Comparison of ENCODE assay signal across 20 cellular contexts in genomic region chr14:65991124-65991523, GRCh38.
DNase-seq lines count a peak whose midpoint lies in the region; ATAC-seq and FAIRE-seq lines count a peak whose summit lies in the region.
"Had no signal": no experiment of that assay in that cellular context is flagged by ENCODE, and none has a peak within 500 bp of the region (broad histone marks: within the 10 kb centered on the region; RNA-seq: fewer than 3 reads in every experiment).

No MANE protein-coding gene starts in this region.

- H3K9me3 Mint-ChIP-seq in activated CD4-positive, alpha-beta T cell treated with anti-CD3 and anti-CD28 coated beads, Interleukin-2, amount 10 ng/mL, durations not matched to agents 24 days and 14 days, result peaks cover 25% of the 10 kb centered on the region
- H3K9me3 Mint-ChIP-seq: CD8-positive, alpha-beta memory T cell had no signal

- intact Hi-C loops in activated CD4-positive, alpha-beta T cell treated with anti-CD3 and anti-CD28 coated beads, Interleukin-2, amount 10 ng/mL, durations not matched to agents 24 days and 14 days (cut with micrococcal nuclease), result no loop called here

- ATAC-seq in HG03196 (IDR thresholded peaks at IDR 0.05; ENCODE audit: unreplicated experiment) (no peak), GM19467 (IDR thresholded peaks at IDR 0.05; ENCODE audit: unreplicated experiment) (no peak)
- ATAC-seq: GM12878, HepG2 had no signal

- no peak for FAIRE-seq in small intestine (lab: Jason Lieb, UNC)
- FAIRE-seq: A204.1, GM12878, HepG2 had no signal

- peak overlapping the region; percentile 34 for H3K27ac Mint-ChIP-seq in activated CD4-positive, alpha-beta T cell treated with anti-CD3 and anti-CD28 coated beads, Interleukin-2, amount 10 ng/mL, durations not matched to agents 24 days and 14 days

- H3K4me3 Mint-ChIP-seq in activated CD4-positive, alpha-beta T cell treated with anti-CD3 and anti-CD28 coated beads, Interleukin-2, amount 10 ng/mL, durations not matched to agents 24 days and 14 days, result no peak overlapping the region
- H3K4me3 Mint-ChIP-seq: CD8-positive, alpha-beta memory T cell had no signal

- H3K36me3 ChIP-seq in small intestine (ENCODE audit: control insufficient read depth in 2 of 2, insufficient read depth in 2 of 2, low read length in 2 of 2), result no peaks in the 10 kb centered on the region
- H3K36me3 ChIP-seq: BLaER1 had no signal

- H3K27me3 ChIP-seq in small intestine (ENCODE audit: control insufficient read depth in 2 of 2, insufficient read depth in 2 of 2, low read length in 2 of 2), result no peaks in the 10 kb centered on the region
- H3K27me3 ChIP-seq: BLaER1 had no signal

- peaks cover 29% of the 10 kb centered on the region for H3K4me1 Mint-ChIP-seq in activated CD4-positive, alpha-beta T cell treated with anti-CD3 and anti-CD28 coated beads, Interleukin-2, amount 10 ng/mL, durations not matched to agents 24 days and 14 days

- no peaks in the 10 kb centered on the region for H3K4me1 ChIP-seq in small intestine (ENCODE audit: control insufficient read depth in 2 of 2, insufficient read depth in 1 of 2, low read depth in 1 of 2, low read length in 1 of 2)

- WGBS in small intestine, 3 donors, result 53 to 79% (median 66%) methylated on average over 2 of the region's 2 CpGs

- no peak for DNase-seq in activated CD4-positive, alpha-beta T cell treated with anti-CD3 and anti-CD28 coated beads, Interleukin-2, amount 10 ng/mL, durations not matched to agents 24 days and 14 days
- DNase-seq in activated CD4-positive, alpha-beta T cell treated with anti-CD3 and anti-CD28 coated beads for 4 hours, result no peak
- DNase-seq in NCI-H524 (lab: John Stamatoyannopoulos, UW) (peak; percentile 94 to 98), globus pallidus (ENCODE audit: low spot score) (peak; percentile 7), small intestine (peak; percentile 5), glomerular visceral epithelial cell (ENCODE audit: extremely low spot score) (no peak)
- DNase-seq: CD8-positive, alpha-beta memory T cell; GDM1; GOT3; NCI-H1436; NCI-H2029 treated with DMSO at 0.1 percent for 48 hours; NCI-H510A; SIG-M5 had no signal

- no peak overlapping the region for H3K27ac ChIP-seq in small intestine (ENCODE audit: low read depth in 1 of 2, low read length in 1 of 2)
- H3K27ac ChIP-seq: BLaER1, KMS-11 had no signal

- no peaks in the 10 kb centered on the region for H3K9me3 ChIP-seq in small intestine (ENCODE audit: control insufficient read depth, low read depth)
- H3K9me3 ChIP-seq: BLaER1 had no signal

- no peak overlapping the region for H3K4me3 ChIP-seq in small intestine (ENCODE audit: low read depth in 1 of 2, low read length in 2 of 2)
- H3K4me3 ChIP-seq: BLaER1, GM12878 had no signal

- H3K27me3 Mint-ChIP-seq in activated CD4-positive, alpha-beta T cell treated with anti-CD3 and anti-CD28 coated beads, Interleukin-2, amount 10 ng/mL, durations not matched to agents 24 days and 14 days, result peaks cover 10% of the 10 kb centered on the region

- peaks cover 2% of the 10 kb centered on the region for H3K36me3 Mint-ChIP-seq in activated CD4-positive, alpha-beta T cell treated with anti-CD3 and anti-CD28 coated beads, Interleukin-2, amount 10 ng/mL, durations not matched to agents 24 days and 14 days (ENCODE audit: low read depth)
- H3K36me3 Mint-ChIP-seq: CD8-positive, alpha-beta memory T cell had no signal

Comparison
In these comparisons a context has a peak if more than half of its experiments do, and no peak if none do; other contexts are left out.
1. DNase-seq: peak in NCI-H524 (2 of 2), globus pallidus (single experiment) and small intestine (single experiment); none in activated CD4-positive, alpha-beta T cell treated with anti-CD3 and anti-CD28 coated beads, Interleukin-2, amount 10 ng/mL, durations not matched to agents 24 days and 14 days (single experiment), activated CD4-positive, alpha-beta T cell treated with anti-CD3 and anti-CD28 coated beads for 4 hours (0 of 2) and glomerular visceral epithelial cell (single experiment).